1 cellular context compared by ENCODE assay signal in the genomic region with DNA sequence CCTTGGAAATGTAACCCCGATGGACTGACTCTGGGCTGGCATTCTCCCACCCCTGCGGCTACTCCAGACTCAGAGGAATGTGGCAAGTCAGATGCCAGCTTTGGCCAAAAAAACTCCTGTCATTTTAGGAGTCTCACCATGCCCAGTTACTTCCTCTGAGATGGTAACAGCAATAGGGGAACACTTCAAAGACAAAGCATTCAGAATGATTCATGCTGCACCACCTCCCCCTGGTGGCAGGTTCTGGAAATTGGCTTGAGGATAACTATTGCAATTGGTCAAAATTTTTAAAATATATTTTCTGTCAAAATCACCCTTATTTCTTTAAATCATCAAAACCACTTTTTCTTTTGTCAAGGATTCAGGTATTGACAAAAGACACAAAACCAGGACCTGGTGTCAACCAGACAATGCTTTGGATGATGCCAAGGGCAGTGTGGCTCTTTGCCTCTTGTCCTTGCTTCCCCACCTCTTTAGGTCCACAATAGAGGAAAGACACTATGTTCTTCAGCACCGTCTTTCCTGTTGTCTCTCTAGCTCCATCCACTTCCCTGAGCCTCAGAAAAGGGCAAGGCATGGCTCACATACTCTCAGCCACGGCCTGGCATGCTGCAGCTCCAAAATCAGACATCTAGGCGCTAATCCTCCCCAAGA.
TF ChIP-seq lines count a peak whose summit lies in the region.

No MANE protein-coding gene starts in this region.

TF ChIP-seq in GM23338, 12 proteins besides CTCF, POLR2A, EP300 and RAD21 (continued from another document):
- TF ChIP-seq, protein P1, sequence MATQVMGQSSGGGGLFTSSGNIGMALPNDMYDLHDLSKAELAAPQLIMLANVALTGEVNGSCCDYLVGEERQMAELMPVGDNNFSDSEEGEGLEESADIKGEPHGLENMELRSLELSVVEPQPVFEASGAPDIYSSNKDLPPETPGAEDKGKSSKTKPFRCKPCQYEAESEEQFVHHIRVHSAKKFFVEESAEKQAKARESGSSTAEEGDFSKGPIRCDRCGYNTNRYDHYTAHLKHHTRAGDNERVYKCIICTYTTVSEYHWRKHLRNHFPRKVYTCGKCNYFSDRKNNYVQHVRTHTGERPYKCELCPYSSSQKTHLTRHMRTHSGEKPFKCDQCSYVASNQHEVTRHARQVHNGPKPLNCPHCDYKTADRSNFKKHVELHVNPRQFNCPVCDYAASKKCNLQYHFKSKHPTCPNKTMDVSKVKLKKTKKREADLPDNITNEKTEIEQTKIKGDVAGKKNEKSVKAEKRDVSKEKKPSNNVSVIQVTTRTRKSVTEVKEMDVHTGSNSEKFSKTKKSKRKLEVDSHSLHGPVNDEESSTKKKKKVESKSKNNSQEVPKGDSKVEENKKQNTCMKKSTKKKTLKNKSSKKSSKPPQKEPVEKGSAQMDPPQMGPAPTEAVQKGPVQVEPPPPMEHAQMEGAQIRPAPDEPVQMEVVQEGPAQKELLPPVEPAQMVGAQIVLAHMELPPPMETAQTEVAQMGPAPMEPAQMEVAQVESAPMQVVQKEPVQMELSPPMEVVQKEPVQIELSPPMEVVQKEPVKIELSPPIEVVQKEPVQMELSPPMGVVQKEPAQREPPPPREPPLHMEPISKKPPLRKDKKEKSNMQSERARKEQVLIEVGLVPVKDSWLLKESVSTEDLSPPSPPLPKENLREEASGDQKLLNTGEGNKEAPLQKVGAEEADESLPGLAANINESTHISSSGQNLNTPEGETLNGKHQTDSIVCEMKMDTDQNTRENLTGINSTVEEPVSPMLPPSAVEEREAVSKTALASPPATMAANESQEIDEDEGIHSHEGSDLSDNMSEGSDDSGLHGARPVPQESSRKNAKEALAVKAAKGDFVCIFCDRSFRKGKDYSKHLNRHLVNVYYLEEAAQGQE (IDR thresholded peaks at IDR 0.05; ENCODE audit: unreplicated experiment) = no peak
TF ChIP-seq in GM23338: peak in this region for 0.
